ENCODE assay signal across 1 cellular context in genomic region chr18:31197676-31198075, GRCh38.
A peak's percentile ranks its signal among the peaks of the same experiment; 100 is the strongest.
TF ChIP-seq lines count a peak whose summit lies in the region.

No MANE protein-coding gene starts in this region.

TF ChIP-seq in HEK293, 187 proteins besides CTCF, POLR2A, EP300 and RAD21 (continued from another document):
- TF ChIP-seq PRDM6 (tag by site-specific recombination; IDR thresholded peaks at IDR 0.05) (peak; percentile 52), PRDM4 (tag by site-specific recombination; IDR thresholded peaks at IDR 0.05) (peak; percentile 99), ZSCAN23 (tag by site-specific recombination; IDR thresholded peaks at IDR 0.05) (no peak), ZNF211 (tag by site-specific recombination; IDR thresholded peaks at IDR 0.05; ENCODE audit: low read depth) (no peak), ZNF629 (tag by site-specific recombination; IDR thresholded peaks at IDR 0.05) (no peak), YY1 (tag by site-specific recombination; IDR thresholded peaks at IDR 0.05) (no peak), YY2 (tag by site-specific recombination; IDR thresholded peaks at IDR 0.05) (no peak), TRIM28 (IDR thresholded peaks at IDR 0.05; ENCODE audit: borderline replicate concordance, low read length) (no peak), IKZF3 (tag by site-specific recombination; IDR thresholded peaks at IDR 0.05) (no peak), PRDM1 (tag by site-specific recombination; IDR thresholded peaks at IDR 0.05) (0 out of 2 replicates have a peak, but pooled peaks have one; percentile 45), ZNF174 (tag by site-specific recombination; IDR thresholded peaks at IDR 0.05) (0 out of 2 replicates have a peak, but pooled peaks have one; percentile 59), ZNF660 (tag by site-specific recombination; IDR thresholded peaks at IDR 0.05) (peak; percentile 84), ZNF830 (tag by site-specific recombination; IDR thresholded peaks at IDR 0.05; ENCODE audit: low read depth) (peak; percentile 71), FEZF1 (tag by site-specific recombination; IDR thresholded peaks at IDR 0.05) (peak; percentile 6; the same call in 1 of the 2 replicates), ZNF112 (tag by site-specific recombination; IDR thresholded peaks at IDR 0.05) (peak; percentile 89), ZBTB44 (tag by site-specific recombination; IDR thresholded peaks at IDR 0.05) (peak; percentile 53), ZNF184 (tag by site-specific recombination; IDR thresholded peaks at IDR 0.05) (peak; percentile 88; the same call in 1 of the 2 replicates), ZNF626 (tag by site-specific recombination; IDR thresholded peaks at IDR 0.05) (peak; percentile 93), BCL6B (tag by site-specific recombination; IDR thresholded peaks at IDR 0.05) (peak; percentile 68; the same call in 1 of the 2 replicates), ZNF510 (tag by site-specific recombination; IDR thresholded peaks at IDR 0.05; ENCODE audit: insufficient replicate concordance) (peak; percentile 70), ZNF518A (tag by site-specific recombination; conservative IDR thresholded peaks at IDR 0.05; ENCODE audit: low read depth) (no peak), ZNF624 (tag by site-specific recombination; IDR thresholded peaks at IDR 0.05) (no peak), SP7 (tag by site-specific recombination; IDR thresholded peaks at IDR 0.05) (0 out of 2 replicates have a peak, but pooled peaks have one; percentile 39), WT1 (tag by site-specific recombination; IDR thresholded peaks at IDR 0.05) (no peak), MYNN (tag by site-specific recombination; IDR thresholded peaks at IDR 0.05; ENCODE audit: borderline replicate concordance) (no peak), PRDM10 (tag by site-specific recombination; IDR thresholded peaks at IDR 0.05) (peak; percentile 84)
